ENCODE assay signal across 8 cellular contexts in genomic region chr17:59620518-59621259, GRCh38. TPM values are rescaled to one million over a fixed set of nuclear protein-coding genes. Genes with fewer than 3 reads are reported as not detected.
DNase-seq lines count a peak whose midpoint lies in the region; ATAC-seq lines count a peak whose summit lies in the region.

No MANE protein-coding gene starts in this region.

- H3K27ac Mint-ChIP-seq in dendritic cell treated with granulocyte-macrophage colony-stimulating factor and Interleukin-4, amounts not matched to agents 40 ng/mL and 50 ng/mL, for 4 days: peak overlapping the region; percentile 99

- peak overlapping the region; percentile 90 for H3K4me3 Mint-ChIP-seq in dendritic cell treated with granulocyte-macrophage colony-stimulating factor and Interleukin-4, amounts not matched to agents 40 ng/mL and 50 ng/mL, for 4 days

- ATAC-seq in HG03196 (IDR thresholded peaks at IDR 0.05; ENCODE audit: unreplicated experiment): no peak

- peaks cover 55% of the 10 kb centered on the region for H3K36me3 Mint-ChIP-seq in dendritic cell treated with granulocyte-macrophage colony-stimulating factor and Interleukin-4, amounts not matched to agents 40 ng/mL and 50 ng/mL, for 4 days (ENCODE audit: low read depth)

- H3K9me3 Mint-ChIP-seq in dendritic cell treated with granulocyte-macrophage colony-stimulating factor and Interleukin-4, amounts not matched to agents 40 ng/mL and 50 ng/mL, for 4 days: no peaks in the 10 kb centered on the region

- intact Hi-C loops in dendritic cell treated with granulocyte-macrophage colony-stimulating factor and Interleukin-4, amounts not matched to agents 40 ng/mL and 50 ng/mL, for 4 days (cut with micrococcal nuclease): loop anchor here (1.0 kb wide), 1 partner anchor 14 kb away; no protein-coding TSS in a partner anchor

- peaks cover 25% of the 10 kb centered on the region for H3K4me1 Mint-ChIP-seq in dendritic cell treated with granulocyte-macrophage colony-stimulating factor and Interleukin-4, amounts not matched to agents 40 ng/mL and 50 ng/mL, for 4 days (ENCODE audit: low read depth)

- DNase-seq in NCI-H1436 (lab: John Stamatoyannopoulos, UW) (peak; percentile 46), NCI-H1436 treated with DMSO at 0.1 percent for 48 hours (lab: John Stamatoyannopoulos, UW) (no peak), NCI-H2196 treated with DMSO at 0.1 percent for 48 hours (lab: John Stamatoyannopoulos, UW; ENCODE audit: unreplicated experiment) (peak; percentile 36), lung microvascular endothelial cell (ENCODE audit: low read depth in 2 of 2) (peak; percentile 38 to 46)
- DNase-seq in activated CD4-positive, alpha-beta T cell treated with anti-CD3 and anti-CD28 coated beads, Interleukin-2, amount 50 U/mL, for 1 hour: peak; percentile 45
- peak; percentile 19 for DNase-seq in stimulated activated CD8-positive, alpha-beta memory T cell treated with anti-CD3 and anti-CD28 coated beads, Interleukin-15, amount 100 ng/mL, for 1 hour (ENCODE audit: low read depth)

- H3K27me3 Mint-ChIP-seq in dendritic cell treated with granulocyte-macrophage colony-stimulating factor and Interleukin-4, amounts not matched to agents 40 ng/mL and 50 ng/mL, for 4 days: no peaks in the 10 kb centered on the region

RNA-seq across cellular contexts. Expression of gene CLTC, which starts 1.0 kb away (rescaled TPM):
- 313 and 327 TPM in 2 replicates for total RNA-seq in lung microvascular endothelial cell

RNA-seq across cellular contexts. Expression of gene DHX40, which starts 55.3 kb away (rescaled TPM):
- 37.1 and 40.1 TPM in 2 replicates for total RNA-seq in lung microvascular endothelial cell
